In the genomic region with DNA sequence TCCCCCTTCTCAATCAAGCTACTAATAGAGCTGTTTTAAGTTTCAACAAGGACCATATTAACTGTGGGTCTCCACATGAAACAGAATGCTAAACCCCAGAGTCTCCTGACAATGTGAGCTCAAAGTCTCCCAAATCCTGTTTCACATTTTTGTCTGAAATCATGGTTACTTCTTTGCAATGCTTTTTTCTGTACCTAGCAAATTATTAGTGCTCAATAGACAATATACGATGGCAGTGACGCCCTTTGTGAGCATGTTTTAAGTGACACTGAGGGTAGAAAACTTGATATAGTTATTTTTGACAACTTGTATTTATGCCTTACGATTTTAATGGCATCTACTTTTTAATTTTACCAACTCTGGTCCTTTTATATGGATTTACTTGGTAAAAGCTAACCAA, we compare ENCODE assay signal across 35 cellular contexts.
"Had no signal": no experiment of that assay in that cellular context is flagged by ENCODE, and none has a peak within 500 bp of the region (broad histone marks: within the 10 kb centered on the region; RNA-seq: fewer than 3 reads in every experiment).

No MANE protein-coding gene starts in this region.

- H3K4me3 ChIP-seq: adrenal gland, body of pancreas, heart left ventricle had no signal

- H3K4me1 Mint-ChIP-seq: activated B cell treated with CpG ODN at 0.5 μM for 24 hours; activated CD8-positive, alpha-beta memory T cell treated with anti-CD3 and anti-CD28 coated beads, Interleukin-2, amount 10 ng/mL, durations not matched to agents 7 days and 5 days; activated naive CD4-positive, alpha-beta T cell treated with anti-CD3 and anti-CD28 coated beads, Interleukin-2, amount 50 U/mL, for 24 hours; activated naive CD8-positive, alpha-beta T cell treated with anti-CD3 and anti-CD28 coated beads for 36 hours; activated naive CD8-positive, alpha-beta T cell treated with anti-CD3 and anti-CD28 coated beads, Interleukin-2, amount 50 U/mL, for 24 hours; T-helper 17 cell had no signal

- H3K9me3 ChIP-seq: adrenal gland, body of pancreas had no signal

- H3K27ac ChIP-seq: adrenal gland, body of pancreas, epithelial cell of prostate, heart left ventricle, WERI-Rb-1 had no signal

- H3K27ac Mint-ChIP-seq: activated B cell treated with CpG ODN at 0.5 μM for 24 hours; activated CD4-positive, alpha-beta memory T cell treated with anti-CD3 and anti-CD28 coated beads for 36 hours; activated CD8-positive, alpha-beta memory T cell treated with anti-CD3 and anti-CD28 coated beads, Interleukin-2, amount 10 ng/mL, durations not matched to agents 7 days and 5 days; activated CD8-positive, alpha-beta T cell treated with anti-CD3 and anti-CD28 coated beads, Interleukin-2, amount 10 ng/mL, durations not matched to agents 7 days and 5 days; activated naive CD4-positive, alpha-beta T cell treated with anti-CD3 and anti-CD28 coated beads for 36 hours; activated naive CD4-positive, alpha-beta T cell treated with anti-CD3 and anti-CD28 coated beads, Interleukin-2, amount 50 U/mL, for 24 hours; activated naive CD8-positive, alpha-beta T cell treated with anti-CD3 and anti-CD28 coated beads for 36 hours; activated naive CD8-positive, alpha-beta T cell treated with anti-CD3 and anti-CD28 coated beads, Interleukin-2, amount 50 U/mL, for 24 hours; activated T-helper 1 cell treated with anti-CD3 and anti-CD28 coated beads, Interleukin-12 subunit alpha, Interleukin-12 subunit beta, Interleukin-2, Interleukin-4 antibody, amounts not matched to agents 30 ng/mL and 10 ng/mL and 1 ng/mL, durations not matched to agents 14 hours and 24 hours and 36 hours; activated T-helper 2 cell treated with anti-CD3 and anti-CD28 coated beads, Interferon-gamma antibody, Interleukin-2, Interleukin-4, amounts not matched to agents 10 μg/mL and 5 μg/mL and 100 μg/mL, durations not matched to agents 14 hours and 24 hours and 36 hours; T-helper 17 cell; T-helper 2 cell treated with Interferon-gamma antibody and Interleukin-4, amounts not matched to agents 5 μg/mL and 100 μg/mL, for 36 hours had no signal

- H3K4me1 ChIP-seq: adrenal gland, body of pancreas had no signal

- H3K9me3 Mint-ChIP-seq: activated naive CD4-positive, alpha-beta T cell treated with anti-CD3 and anti-CD28 coated beads, Interleukin-2, amount 50 U/mL, for 24 hours; activated naive CD8-positive, alpha-beta T cell treated with anti-CD3 and anti-CD28 coated beads, Interleukin-2, amount 50 U/mL, for 24 hours; activated T-helper 1 cell treated with anti-CD3 and anti-CD28 coated beads, Interleukin-12 subunit alpha, Interleukin-12 subunit beta, Interleukin-2, Interleukin-4 antibody, amounts not matched to agents 30 ng/mL and 10 ng/mL and 1 ng/mL, durations not matched to agents 14 hours and 24 hours and 36 hours; activated T-helper 2 cell treated with anti-CD3 and anti-CD28 coated beads, Interferon-gamma antibody, Interleukin-2, Interleukin-4, amounts not matched to agents 10 μg/mL and 5 μg/mL and 100 μg/mL, durations not matched to agents 14 hours and 24 hours and 36 hours; T-helper 2 cell treated with Interferon-gamma antibody and Interleukin-4, amounts not matched to agents 5 μg/mL and 100 μg/mL, for 36 hours had no signal

- H3K36me3 ChIP-seq: adrenal gland, heart left ventricle, WERI-Rb-1 had no signal

- DNase-seq: activated B cell treated with CpG ODN at 0.5 μM for 24 hours; activated CD4-positive, alpha-beta memory T cell treated with anti-CD3 and anti-CD28 coated beads for 36 hours; activated CD4-positive, alpha-beta T cell treated with anti-CD3 and anti-CD28 coated beads for 48 hours; activated CD8-positive, alpha-beta memory T cell treated with anti-CD3 and anti-CD28 coated beads, Interleukin-2, amount 10 ng/mL, durations not matched to agents 7 days and 5 days; activated CD8-positive, alpha-beta memory T cell treated with anti-CD3 and anti-CD28 coated beads, Interleukin-2, amount 50 U/mL, for 4 hours; activated CD8-positive, alpha-beta T cell treated with anti-CD3 and anti-CD28 coated beads, Interleukin-2, amount 10 ng/mL, durations not matched to agents 7 days and 5 days; activated effector memory CD4-positive, alpha-beta T cell treated with anti-CD3 and anti-CD28 coated beads, Interleukin-2, amount 50 U/mL, for 16 hours; activated naive CD4-positive, alpha-beta T cell treated with anti-CD3 and anti-CD28 coated beads for 36 hours; activated naive CD8-positive, alpha-beta T cell treated with anti-CD3 and anti-CD28 coated beads for 36 hours; activated naive CD8-positive, alpha-beta T cell treated with anti-CD3 and anti-CD28 coated beads, Interleukin-2, amount 50 U/mL, for 24 hours; activated T-cell treated with anti-CD3 and anti-CD28 coated beads, Interleukin-2, amount 50 U/mL, for 1 hour; activated T-cell treated with anti-CD3 and anti-CD28 coated beads, Interleukin-2, amount 50 U/mL, for 48 hours; adrenal gland; amygdala; aorta; body of pancreas; caudate nucleus; cortex of kidney; effector CD8-positive, alpha-beta T cell; foreskin fibroblast; glutamatergic neuron; heart left ventricle; T-helper 1 cell; T-helper 17 cell; T1000; WERI-Rb-1 had no signal

- H3K4me3 Mint-ChIP-seq: activated B cell treated with CpG ODN at 0.5 μM for 24 hours; activated CD4-positive, alpha-beta memory T cell treated with anti-CD3 and anti-CD28 coated beads for 36 hours; activated CD8-positive, alpha-beta memory T cell treated with anti-CD3 and anti-CD28 coated beads, Interleukin-2, amount 10 ng/mL, durations not matched to agents 7 days and 5 days; activated CD8-positive, alpha-beta T cell treated with anti-CD3 and anti-CD28 coated beads, Interleukin-2, amount 10 ng/mL, durations not matched to agents 7 days and 5 days; activated naive CD4-positive, alpha-beta T cell treated with anti-CD3 and anti-CD28 coated beads for 36 hours; activated naive CD4-positive, alpha-beta T cell treated with anti-CD3 and anti-CD28 coated beads, Interleukin-2, amount 50 U/mL, for 24 hours; activated naive CD8-positive, alpha-beta T cell treated with anti-CD3 and anti-CD28 coated beads for 36 hours; activated naive CD8-positive, alpha-beta T cell treated with anti-CD3 and anti-CD28 coated beads, Interleukin-2, amount 50 U/mL, for 24 hours; activated T-helper 1 cell treated with anti-CD3 and anti-CD28 coated beads, Interleukin-12 subunit alpha, Interleukin-12 subunit beta, Interleukin-2, Interleukin-4 antibody, amounts not matched to agents 30 ng/mL and 10 ng/mL and 1 ng/mL, durations not matched to agents 14 hours and 24 hours and 36 hours; T-helper 17 cell; T-helper 2 cell treated with Interferon-gamma antibody and Interleukin-4, amounts not matched to agents 5 μg/mL and 100 μg/mL, for 36 hours had no signal

- H3K27me3 Mint-ChIP-seq: activated B cell treated with CpG ODN at 0.5 μM for 24 hours; activated CD4-positive, alpha-beta memory T cell treated with anti-CD3 and anti-CD28 coated beads for 36 hours; activated CD8-positive, alpha-beta memory T cell treated with anti-CD3 and anti-CD28 coated beads, Interleukin-2, amount 10 ng/mL, durations not matched to agents 7 days and 5 days; activated naive CD4-positive, alpha-beta T cell treated with anti-CD3 and anti-CD28 coated beads, Interleukin-2, amount 50 U/mL, for 24 hours; activated naive CD8-positive, alpha-beta T cell treated with anti-CD3 and anti-CD28 coated beads for 36 hours; activated naive CD8-positive, alpha-beta T cell treated with anti-CD3 and anti-CD28 coated beads, Interleukin-2, amount 50 U/mL, for 24 hours; T-helper 17 cell had no signal

- H3K27me3 ChIP-seq: adrenal gland, body of pancreas, heart left ventricle had no signal

- FAIRE-seq: colon, endothelial cell of umbilical vein, frontal cortex had no signal

- ATAC-seq: activated CD4-positive, CD25-positive, alpha-beta regulatory T cell treated with anti-CD3 and anti-CD28 coated beads, Interleukin-2, amount 50 U/mL, for 24 hours; activated CD8-positive, alpha-beta memory T cell treated with anti-CD3 and anti-CD28 coated beads, Interleukin-2, amount 10 ng/mL, durations not matched to agents 7 days and 5 days; activated CD8-positive, alpha-beta T cell treated with anti-CD3 and anti-CD28 coated beads, Interleukin-2, amount 10 ng/mL, durations not matched to agents 7 days and 5 days; activated naive CD8-positive, alpha-beta T cell treated with anti-CD3 and anti-CD28 coated beads, Interleukin-2, amount 50 U/mL, for 24 hours; body of pancreas; heart left ventricle; T-helper 17 cell had no signal

- H3K36me3 Mint-ChIP-seq: activated CD4-positive, alpha-beta memory T cell treated with anti-CD3 and anti-CD28 coated beads for 36 hours; activated CD8-positive, alpha-beta memory T cell treated with anti-CD3 and anti-CD28 coated beads, Interleukin-2, amount 10 ng/mL, durations not matched to agents 7 days and 5 days; activated naive CD4-positive, alpha-beta T cell treated with anti-CD3 and anti-CD28 coated beads, Interleukin-2, amount 50 U/mL, for 24 hours; activated naive CD8-positive, alpha-beta T cell treated with anti-CD3 and anti-CD28 coated beads for 36 hours had no signal
